Comparison of ENCODE assay signal across 9 cellular contexts in genomic region chr5:38650540-38651275, GRCh38.
DNase-seq lines count a peak whose midpoint lies in the region; ATAC-seq and TF ChIP-seq lines count a peak whose summit lies in the region.
"Had no signal": no experiment of that assay in that cellular context is flagged by ENCODE, and none has a peak within 500 bp of the region (broad histone marks: within the 10 kb centered on the region; RNA-seq: fewer than 3 reads in every experiment).

No MANE protein-coding gene starts in this region.

- H3K9me2 ChIP-seq in PC-3 (replicated peaks; ENCODE audit: low read length) = 0 out of 2 replicates have a peak, but pooled peaks cover 3% of the 10 kb centered on the region

- CTCF ChIA-PET in PC-3 (lab: Charles Lee) = interaction anchor here (0.6 kb wide), 1 partner anchor 159 kb away, joined by 3 read pairs; no protein-coding TSS in a partner anchor

- peak in 2 of 4 donors; percentile 53 to 55 for ATAC-seq in heart left ventricle
- no peak for ATAC-seq in left cardiac atrium
- peak; percentile 93 for ATAC-seq in PC-3
- ATAC-seq in stimulated activated naive CD8-positive, alpha-beta T cell treated with anti-CD3 and anti-CD28 coated beads, Interleukin-15, amount 100 ng/mL, for 72 hours = no peak
- ATAC-seq in GM19397 (IDR thresholded peaks at IDR 0.05; ENCODE audit: unreplicated experiment) = no peak

- H3K27me3 ChIP-seq in heart left ventricle = no peaks in the 10 kb centered on the region
- H3K27me3 ChIP-seq in PC-3 (ENCODE audit: low read length) = no peaks in the 10 kb centered on the region

- peak overlapping the region; percentile 85 for H3K4me2 ChIP-seq in PC-3 (ENCODE audit: low read length)

- H3K79me2 ChIP-seq in PC-3 (ENCODE audit: low read length) = no peaks in the 10 kb centered on the region

- peaks cover 13% of the 10 kb centered on the region for H3K4me1 Mint-ChIP-seq in stimulated activated naive CD8-positive, alpha-beta T cell treated with anti-CD3 and anti-CD28 coated beads, Interleukin-15, amount 100 ng/mL, for 72 hours

- no peaks in the 10 kb centered on the region for H3K9me3 Mint-ChIP-seq in stimulated activated naive CD8-positive, alpha-beta T cell treated with anti-CD3 and anti-CD28 coated beads, Interleukin-15, amount 100 ng/mL, for 72 hours

- TF ChIP-seq CTCF in heart left ventricle (IDR thresholded peaks at IDR 0.05) (no peak), PC-3 (conservative IDR thresholded peaks at IDR 0.05; ENCODE audit: low read depth, low read length) (no peak), epithelial cell of esophagus (IDR thresholded peaks at IDR 0.05; ENCODE audit: insufficient read depth, low read depth, low read length, missing control alignments) (no peak)

- H3K27me3 Mint-ChIP-seq in stimulated activated naive CD8-positive, alpha-beta T cell treated with anti-CD3 and anti-CD28 coated beads, Interleukin-15, amount 100 ng/mL, for 72 hours = peaks cover 57% of the 10 kb centered on the region

- no peaks in the 10 kb centered on the region for H3K9me3 ChIP-seq in heart left ventricle
- no peaks in the 10 kb centered on the region for H3K9me3 ChIP-seq in PC-3 (ENCODE audit: low read length)

- H3K4me3 ChIP-seq in heart left ventricle (peak overlapping the region in 8 of 12 donors; percentile 4 to 30 (median 16)), PC-3 (ENCODE audit: low read length) (peak overlapping the region; percentile 59), epithelial cell of esophagus (ENCODE audit: low read length) (no peak overlapping the region)

- no peaks in the 10 kb centered on the region for H3F3A ChIP-seq in PC-3 (ENCODE audit: low read length, unreplicated experiment)

- peak overlapping the region in 1 of 2 donors; percentile 83 for H3K27ac Mint-ChIP-seq in stimulated activated naive CD8-positive, alpha-beta T cell treated with anti-CD3 and anti-CD28 coated beads, Interleukin-15, amount 100 ng/mL, for 72 hours

- DNase-seq in heart left ventricle = no peak
- no peak for DNase-seq in left cardiac atrium
- DNase-seq in PC-3 = peak; percentile 74
- peak; percentile 46 for DNase-seq in epithelial cell of esophagus (ENCODE audit: low read depth)
- no peak for DNase-seq in stimulated activated naive CD8-positive, alpha-beta T cell treated with anti-CD3 and anti-CD28 coated beads, Interleukin-15, amount 100 ng/mL, for 72 hours
- DNase-seq in foreskin melanocyte = no peak
- no peak for DNase-seq in SKM-1 (lab: John Stamatoyannopoulos, UW; ENCODE audit: unreplicated experiment)
- DNase-seq: DND-41 had no signal

- peak overlapping the region in 2 of 12 donors; percentile 15 to 20 for H3K27ac ChIP-seq in heart left ventricle
- H3K27ac ChIP-seq in PC-3 (ENCODE audit: low read length) = no peak overlapping the region

- no TSS peak for BruUV-seq in PC-3 (replicated peaks; lab: Mats Ljungman, UMichigan)

- H4K20me1 ChIP-seq in PC-3 (ENCODE audit: low read length) = no peaks in the 10 kb centered on the region

- WGBS in heart left ventricle, 4 donors = 35 to 44% (median 39%) methylated on average over 13 of the region's 13 CpGs

- no peak for TF ChIP-seq POLR2A in heart left ventricle (IDR thresholded peaks at IDR 0.05)

- peak overlapping the region; percentile 68 to 76 for H3K4me3 Mint-ChIP-seq in stimulated activated naive CD8-positive, alpha-beta T cell treated with anti-CD3 and anti-CD28 coated beads, Interleukin-15, amount 100 ng/mL, for 72 hours

- H3K4me1 ChIP-seq in heart left ventricle = peaks cover 0 to 11% (median 0%) of the 10 kb centered on the region in 12 donors
- peaks cover 16% of the 10 kb centered on the region for H3K4me1 ChIP-seq in PC-3 (ENCODE audit: insufficient read depth, low read length)

- H3K36me3 ChIP-seq in heart left ventricle (no peaks in the 10 kb centered on the region), PC-3 (ENCODE audit: low read depth, low read length) (no peaks in the 10 kb centered on the region)

- H3K9ac ChIP-seq in PC-3 (ENCODE audit: low read length) = no peak overlapping the region

- POLR2A ChIA-PET in PC-3 (lab: Charles Lee; ENCODE audit: unreplicated experiment) = interaction anchor here (0.6 kb wide), 2 partner anchors 9 to 82 kb away, joined by 3 to 4 read pairs; no protein-coding TSS in a partner anchor

- peak overlapping the region; percentile 79 for H2AFZ ChIP-seq in PC-3 (ENCODE audit: low read length)

- intact Hi-C loops in heart left ventricle (cut with DNase I) (loop anchor here in 2 of 10 donors (5.0 kb wide), 2 partner anchors 48 to 53 kb away; no protein-coding TSS in a partner anchor), left cardiac atrium (cut with DNase I) (no loop called here), PC-3 (cut with micrococcal nuclease) (loop anchor here (2.0 kb wide), 1 partner anchor 268 kb away; no protein-coding TSS in a partner anchor)

Comparison
In these comparisons a context has a peak if more than half of its experiments do, and no peak if none do; other contexts are left out.
1. DNase-seq: peak in PC-3 (single experiment) and epithelial cell of esophagus (single experiment); none in heart left ventricle (0 of 5), left cardiac atrium (single experiment), stimulated activated naive CD8-positive, alpha-beta T cell treated with anti-CD3 and anti-CD28 coated beads, Interleukin-15, amount 100 ng/mL, for 72 hours (0 of 2), foreskin melanocyte (single experiment) and SKM-1 (single experiment).